12 cellular contexts compared by ENCODE assay signal in genomic region chr1:115643636-115644035, GRCh38. TPM values are rescaled to one million over a fixed set of nuclear protein-coding genes. Genes with fewer than 3 reads are reported as not detected.
DNase-seq lines count a peak whose midpoint lies in the region; ATAC-seq and TF ChIP-seq lines count a peak whose summit lies in the region.
"Had no signal": no experiment of that assay in that cellular context is flagged by ENCODE, and none has a peak within 500 bp of the region (broad histone marks: within the 10 kb centered on the region; RNA-seq: fewer than 3 reads in every experiment).

No MANE protein-coding gene starts in this region.

- intact Hi-C loops in activated CD4-positive, alpha-beta memory T cell treated with anti-CD3 and anti-CD28 coated beads for 36 hours (cut with micrococcal nuclease) = no loop called here

- H4K91ac ChIP-seq in trophoblast cell (ENCODE audit: low read depth, low read length) = no peak overlapping the region

- no peak overlapping the region for H3K27ac Mint-ChIP-seq in activated CD4-positive, alpha-beta memory T cell treated with anti-CD3 and anti-CD28 coated beads, Interleukin-2, amount 10 ng/mL, durations not matched to agents 7 days and 5 days
- no peak overlapping the region for H3K27ac Mint-ChIP-seq in activated CD4-positive, alpha-beta memory T cell treated with anti-CD3 and anti-CD28 coated beads for 36 hours
- no peak overlapping the region for H3K27ac Mint-ChIP-seq in endodermal cell

- H3K4me1 Mint-ChIP-seq in activated CD4-positive, alpha-beta memory T cell treated with anti-CD3 and anti-CD28 coated beads, Interleukin-2, amount 10 ng/mL, durations not matched to agents 7 days and 5 days = peaks cover 26% of the 10 kb centered on the region
- H3K4me1 Mint-ChIP-seq in activated CD4-positive, alpha-beta memory T cell treated with anti-CD3 and anti-CD28 coated beads for 36 hours (ENCODE audit: low read depth) = peaks cover 11% of the 10 kb centered on the region
- H3K4me1 Mint-ChIP-seq in endodermal cell = peaks cover 31% of the 10 kb centered on the region

- 80% methylated on average over 1 of the region's 1 CpG; no CpG with 5 or more reads in 1 of the 2 experiments for WGBS in endodermal cell (ENCODE audit: insufficient coverage in 1 of 2, insufficient read length in 1 of 2), 2 experiments
- WGBS in trophoblast cell (ENCODE audit: extremely low coverage, insufficient coverage, insufficient read length) = no CpG with 5 or more reads among the region's 1 CpG

- no peak overlapping the region for H2BK5ac ChIP-seq in trophoblast cell (ENCODE audit: low read depth, low read length, poor library complexity)

- H3K9me3 Mint-ChIP-seq in activated CD4-positive, alpha-beta memory T cell treated with anti-CD3 and anti-CD28 coated beads, Interleukin-2, amount 10 ng/mL, durations not matched to agents 7 days and 5 days = peaks cover 3% of the 10 kb centered on the region
- H3K9me3 Mint-ChIP-seq in activated CD4-positive, alpha-beta memory T cell treated with anti-CD3 and anti-CD28 coated beads for 36 hours = peaks cover under 1% of the 10 kb centered on the region
- H3K9me3 Mint-ChIP-seq in endodermal cell = peaks cover 26% of the 10 kb centered on the region

- no peak overlapping the region for H3K4me2 ChIP-seq in trophoblast cell (ENCODE audit: low read length)

- H3K4me3 ChIP-seq in Jurkat, Clone E6-1 (ENCODE audit: low read length) = peak overlapping the region; percentile 81
- H3K4me3 ChIP-seq in endodermal cell (ENCODE audit: low read length) (peak overlapping the region; percentile 99), trophoblast cell (ENCODE audit: low read depth, low read length) (no peak overlapping the region)

- H3K27me3 ChIP-seq in endodermal cell (ENCODE audit: control insufficient read depth, insufficient read depth, low read length, poor library complexity, severe bottlenecking) = no peaks in the 10 kb centered on the region
- no peaks in the 10 kb centered on the region for H3K27me3 ChIP-seq in trophoblast cell (ENCODE audit: insufficient read depth, low read length)

- POLR2A ChIA-PET in activated CD4-positive, alpha-beta memory T cell treated with anti-CD3 and anti-CD28 coated beads, Interleukin-2, amount 10 ng/mL, durations not matched to agents 7 days and 5 days (lab: Charles Lee) = interaction anchor here (1.1 kb wide), 1 partner anchor 683 kb away, joined by 3 read pairs; no protein-coding TSS in a partner anchor
- POLR2A ChIA-PET in activated CD4-positive, alpha-beta memory T cell treated with anti-CD3 and anti-CD28 coated beads for 36 hours (lab: Charles Lee) = no interaction called here

- H3K14ac ChIP-seq in trophoblast cell (ENCODE audit: low read length) = no peak overlapping the region

- H3K79me2 ChIP-seq in trophoblast cell (ENCODE audit: control insufficient read depth, insufficient read depth, low read length, poor library complexity) = peaks cover 11% of the 10 kb centered on the region

- H3K4me1 ChIP-seq in endodermal cell (ENCODE audit: control insufficient read depth, insufficient read depth, low read length) = peaks cover 17% of the 10 kb centered on the region
- peaks cover 1 to 16% of the 10 kb centered on the region in 2 experiments for H3K4me1 ChIP-seq in trophoblast cell (ENCODE audit: control insufficient read depth in 1 of 2, insufficient read depth in 2 of 2, low read length in 2 of 2)

- no peak for DNase-seq in activated CD4-positive, alpha-beta memory T cell treated with anti-CD3 and anti-CD28 coated beads, Interleukin-2, amount 10 ng/mL, durations not matched to agents 7 days and 5 days
- DNase-seq in activated CD4-positive, alpha-beta memory T cell treated with anti-CD3 and anti-CD28 coated beads for 36 hours = no peak
- DNase-seq in Jurkat, Clone E6-1 (ENCODE audit: low read depth, low spot score) = no peak
- DNase-seq in endodermal cell (peak; percentile 40), trophoblast cell (no peak), NCI-H1092 (lab: John Stamatoyannopoulos, UW) (no peak)
- DNase-seq: activated T-cell treated with anti-CD3 and anti-CD28 coated beads for 4 hours; NCI-H187; NK-92 treated with Interleukin-12 subunit alpha and Interleukin-12 subunit beta, amount 100 ng/mL, for 24 hours; stimulated activated CD4-positive, alpha-beta T cell treated with anti-CD3 and anti-CD28 coated beads, Interleukin-4, amount 100 ng/mL, for 1 hour had no signal

- H2AK5ac ChIP-seq in trophoblast cell (ENCODE audit: low read length) = no peak overlapping the region

- peaks cover 9% of the 10 kb centered on the region for H3K79me1 ChIP-seq in trophoblast cell (ENCODE audit: low read length)

- no peak overlapping the region for H2BK120ac ChIP-seq in trophoblast cell (ENCODE audit: insufficient read depth, low read length, poor library complexity)

- H3K36me3 ChIP-seq in endodermal cell (ENCODE audit: control insufficient read depth, insufficient read depth, low read length) = peaks cover 15% of the 10 kb centered on the region
- H3K36me3 ChIP-seq in trophoblast cell (ENCODE audit: control insufficient read depth in 1 of 2, insufficient read depth in 2 of 2, low read length in 2 of 2) = no peaks in the 10 kb centered on the region

- peak overlapping the region; percentile 86 for H3K4me3 Mint-ChIP-seq in activated CD4-positive, alpha-beta memory T cell treated with anti-CD3 and anti-CD28 coated beads, Interleukin-2, amount 10 ng/mL, durations not matched to agents 7 days and 5 days
- H3K4me3 Mint-ChIP-seq in activated CD4-positive, alpha-beta memory T cell treated with anti-CD3 and anti-CD28 coated beads for 36 hours = no peak overlapping the region
- peak overlapping the region; percentile 94 for H3K4me3 Mint-ChIP-seq in endodermal cell

- no peak overlapping the region for H4K12ac ChIP-seq in trophoblast cell (ENCODE audit: low read depth, low read length)

- H2BK12ac ChIP-seq in trophoblast cell (ENCODE audit: low read length) = no peak overlapping the region

- H3K9me3 ChIP-seq in endodermal cell (ENCODE audit: control insufficient read depth, low read length) (peaks cover 29% of the 10 kb centered on the region), trophoblast cell (ENCODE audit: insufficient read depth, low read depth, low read length) (peaks cover 11% of the 10 kb centered on the region)

- TF ChIP-seq CTCF in endodermal cell (conservative IDR thresholded peaks at IDR 0.05) = no peak

- no peak overlapping the region for H3K23ac ChIP-seq in trophoblast cell (ENCODE audit: low read length)

- ATAC-seq in HG02588 (IDR thresholded peaks at IDR 0.05; ENCODE audit: unreplicated experiment) (no peak), GM18861 (IDR thresholded peaks at IDR 0.05; ENCODE audit: unreplicated experiment) (no peak)

- H3K27me3 Mint-ChIP-seq in activated CD4-positive, alpha-beta memory T cell treated with anti-CD3 and anti-CD28 coated beads, Interleukin-2, amount 10 ng/mL, durations not matched to agents 7 days and 5 days = peaks cover 13% of the 10 kb centered on the region
- H3K27me3 Mint-ChIP-seq in activated CD4-positive, alpha-beta memory T cell treated with anti-CD3 and anti-CD28 coated beads for 36 hours = peaks cover 24% of the 10 kb centered on the region
- no peaks in the 10 kb centered on the region for H3K27me3 Mint-ChIP-seq in endodermal cell (ENCODE audit: insufficient read depth)

- peaks cover 13% of the 10 kb centered on the region for H3K36me3 Mint-ChIP-seq in activated CD4-positive, alpha-beta memory T cell treated with anti-CD3 and anti-CD28 coated beads, Interleukin-2, amount 10 ng/mL, durations not matched to agents 7 days and 5 days (ENCODE audit: low read depth)
- H3K36me3 Mint-ChIP-seq in activated CD4-positive, alpha-beta memory T cell treated with anti-CD3 and anti-CD28 coated beads for 36 hours = no peaks in the 10 kb centered on the region
- H3K36me3 Mint-ChIP-seq in endodermal cell (ENCODE audit: low read depth) = peaks cover 14% of the 10 kb centered on the region

- no peak overlapping the region for H4K8ac ChIP-seq in trophoblast cell (ENCODE audit: low read depth, low read length)

- CTCF ChIA-PET in activated CD4-positive, alpha-beta memory T cell treated with anti-CD3 and anti-CD28 coated beads, Interleukin-2, amount 10 ng/mL, durations not matched to agents 7 days and 5 days (lab: Charles Lee) = interaction anchor here (1.1 kb wide), 1 partner anchor 63 kb away, joined by 5 read pairs; no protein-coding TSS in a partner anchor
- CTCF ChIA-PET in activated CD4-positive, alpha-beta memory T cell treated with anti-CD3 and anti-CD28 coated beads for 36 hours (lab: Charles Lee) = no interaction called here

- H2AFZ ChIP-seq in trophoblast cell (ENCODE audit: insufficient read depth, low read length, poor library complexity) = no peak overlapping the region

- H3K27ac ChIP-seq in endodermal cell (ENCODE audit: low read depth, low read length) = no peak overlapping the region
- H3K27ac ChIP-seq in trophoblast cell (ENCODE audit: low read depth, low read length) = no peak overlapping the region

- H3K9ac ChIP-seq in endodermal cell (ENCODE audit: extremely low read depth, low read length, poor library complexity, severe bottlenecking) (peak overlapping the region; percentile 83), trophoblast cell (ENCODE audit: low read length) (no peak overlapping the region)

- no peak overlapping the region for H3K18ac ChIP-seq in trophoblast cell (ENCODE audit: low read length)

- peak overlapping the region; percentile 5 for H3K4ac ChIP-seq in trophoblast cell (ENCODE audit: low read depth, low read length)

RNA-seq across cellular contexts. Expression of gene VANGL1, which starts 1.9 kb away (rescaled TPM):
- total RNA-seq in activated CD4-positive, alpha-beta memory T cell treated with anti-CD3 and anti-CD28 coated beads, Interleukin-2, amount 10 ng/mL, durations not matched to agents 7 days and 5 days = 10 to 100 TPM; 17.5 to 17.7 TPM
- 1 to 10 TPM; 4.2 to 4.4 TPM for total RNA-seq in activated CD4-positive, alpha-beta memory T cell treated with anti-CD3 and anti-CD28 coated beads for 36 hours
- 54.8 TPM for polyA plus RNA-seq in Jurkat, Clone E6-1 (2012; ENCODE audit: insufficient read depth, insufficient read length)
- total RNA-seq in endodermal cell = 10 to 100 TPM; 47.2 to 66.4 TPM
- polyA plus RNA-seq in endodermal cell (2013, experiment 1 of 2) = 14.6 TPM
- polyA plus RNA-seq in endodermal cell (2013, experiment 2 of 2) = 16.4 TPM
- polyA plus RNA-seq in trophoblast cell (2013) = 14.8 and 15.3 TPM in 2 replicates
